In the genomic region with DNA sequence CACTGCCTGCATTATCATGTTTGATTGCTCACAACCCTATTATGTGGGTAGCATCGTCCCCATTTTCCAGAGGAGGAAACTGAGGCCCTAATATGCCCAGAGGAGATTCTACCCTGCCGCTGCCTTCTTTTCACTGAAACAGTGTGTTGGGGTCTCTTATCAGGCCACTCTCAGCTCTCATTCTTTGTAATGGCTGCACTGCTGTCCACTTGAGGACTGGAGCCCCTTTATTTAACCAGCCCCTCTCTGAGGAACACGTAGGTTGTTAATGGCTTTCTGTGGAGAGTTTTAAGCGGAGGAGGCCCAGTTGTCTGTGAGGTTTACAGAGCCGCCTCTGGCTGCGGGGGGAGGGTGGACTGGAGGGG, we compare ENCODE assay signal across 1 cellular context.
TF ChIP-seq lines count a peak whose summit lies in the region.

No MANE protein-coding gene starts in this region.

TF ChIP-seq in K562, 482 proteins besides CTCF, POLR2A, EP300 and RAD21 (continued from another document and continues in another):
- TF ChIP-seq, protein P1, sequence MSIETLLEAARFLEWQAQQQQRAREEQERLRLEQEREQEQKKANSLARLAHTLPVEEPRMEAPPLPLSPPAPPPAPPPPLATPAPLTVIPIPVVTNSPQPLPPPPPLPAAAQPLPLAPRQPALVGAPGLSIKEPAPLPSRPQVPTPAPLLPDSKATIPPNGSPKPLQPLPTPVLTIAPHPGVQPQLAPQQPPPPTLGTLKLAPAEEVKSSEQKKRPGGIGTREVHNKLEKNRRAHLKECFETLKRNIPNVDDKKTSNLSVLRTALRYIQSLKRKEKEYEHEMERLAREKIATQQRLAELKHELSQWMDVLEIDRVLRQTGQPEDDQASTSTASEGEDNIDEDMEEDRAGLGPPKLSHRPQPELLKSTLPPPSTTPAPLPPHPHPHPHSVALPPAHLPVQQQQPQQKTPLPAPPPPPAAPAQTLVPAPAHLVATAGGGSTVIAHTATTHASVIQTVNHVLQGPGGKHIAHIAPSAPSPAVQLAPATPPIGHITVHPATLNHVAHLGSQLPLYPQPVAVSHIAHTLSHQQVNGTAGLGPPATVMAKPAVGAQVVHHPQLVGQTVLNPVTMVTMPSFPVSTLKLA (conservative IDR thresholded peaks at IDR 0.05) = no peak
- TF ChIP-seq CBFA2T3 (IDR thresholded peaks at IDR 0.05) (no peak), ZNF695 (CRISPR knock-in tag; IDR thresholded peaks at IDR 0.05) (no peak), COPS2 (conservative IDR thresholded peaks at IDR 0.05) (no peak), CHD2 (IDR thresholded peaks at IDR 0.05; ENCODE audit: low read depth, low read length) (no peak), ZNF77 (CRISPR knock-in tag; IDR thresholded peaks at IDR 0.05) (no peak), RCOR1 (IDR thresholded peaks at IDR 0.05; ENCODE audit: borderline replicate concordance in 1 of 2, low read depth in 2 of 2, low read length in 2 of 2) (no peak), RBM34 (IDR thresholded peaks at IDR 0.05; ENCODE audit: borderline replicate concordance, insufficient read depth, low read length) (no peak), POU5F1 (IDR thresholded peaks at IDR 0.05; ENCODE audit: borderline replicate concordance, low read depth, low read length, partially characterized antibody) (no peak), CCAR2 (IDR thresholded peaks at IDR 0.05; ENCODE audit: low read depth, low read length) (no peak), CXXC5 (CRISPR knock-in tag; IDR thresholded peaks at IDR 0.05) (0 out of 2 replicates have a peak, but pooled peaks have one; percentile 29), ZEB2 (IDR thresholded peaks at IDR 0.05) (no peak), ZNF165 (CRISPR knock-in tag; IDR thresholded peaks at IDR 0.05; ENCODE audit: borderline replicate concordance) (0 out of 2 replicates have a peak, but pooled peaks have one; percentile 43), THRA (IDR thresholded peaks at IDR 0.05) (no peak), SMAD1 (IDR thresholded peaks at IDR 0.05; ENCODE audit: low read depth, low read length, partially characterized antibody) (no peak), RHOXF2B (CRISPR knock-in tag; conservative IDR thresholded peaks at IDR 0.05) (no peak), ZKSCAN3 (CRISPR knock-in tag; IDR thresholded peaks at IDR 0.05) (no peak), MXI1 (IDR thresholded peaks at IDR 0.05; ENCODE audit: low read depth, low read length) (no peak), RBM25 (IDR thresholded peaks at IDR 0.05; ENCODE audit: low read depth, low read length, severe bottlenecking) (peak; percentile 90), ZNF764 (CRISPR knock-in tag; IDR thresholded peaks at IDR 0.05; ENCODE audit: low read depth) (no peak), ZNF79 (CRISPR knock-in tag; IDR thresholded peaks at IDR 0.05; ENCODE audit: low read depth) (no peak), BMI1 (IDR thresholded peaks at IDR 0.05; ENCODE audit: low read length) (no peak), ZNF408 (CRISPR knock-in tag; IDR thresholded peaks at IDR 0.05; ENCODE audit: low read depth) (no peak), C11orf30 (IDR thresholded peaks at IDR 0.05; ENCODE audit: low read depth) (no peak), ATF6 (CRISPR knock-in tag; IDR thresholded peaks at IDR 0.05) (no peak), STAG1 (CRISPR knock-in tag; IDR thresholded peaks at IDR 0.05; ENCODE audit: borderline replicate concordance) (no peak), SIN3B (IDR thresholded peaks at IDR 0.05; ENCODE audit: low read depth) (no peak), DMBX1 (CRISPR knock-in tag; IDR thresholded peaks at IDR 0.05; ENCODE audit: borderline replicate concordance) (peak; percentile 85), HINFP (tag; conservative IDR thresholded peaks at IDR 0.05; ENCODE audit: low read depth) (peak; percentile 52; the same call in 1 of the 2 replicates), HMGN3 (IDR thresholded peaks at IDR 0.05; ENCODE audit: borderline replicate concordance, extremely low read depth, insufficient read length, low read depth, low read length) (no peak), NRF1 (conservative IDR thresholded peaks at IDR 0.05 in 1 of 2, IDR thresholded peaks at IDR 0.05 in 1 of 2) (no peak), ZNF717 (CRISPR knock-in tag; IDR thresholded peaks at IDR 0.05) (no peak), DDX20 (tag; IDR thresholded peaks at IDR 0.05; ENCODE audit: low read depth) (0 out of 2 replicates have a peak, but pooled peaks have one; percentile 49)
- TF ChIP-seq, protein P2, sequence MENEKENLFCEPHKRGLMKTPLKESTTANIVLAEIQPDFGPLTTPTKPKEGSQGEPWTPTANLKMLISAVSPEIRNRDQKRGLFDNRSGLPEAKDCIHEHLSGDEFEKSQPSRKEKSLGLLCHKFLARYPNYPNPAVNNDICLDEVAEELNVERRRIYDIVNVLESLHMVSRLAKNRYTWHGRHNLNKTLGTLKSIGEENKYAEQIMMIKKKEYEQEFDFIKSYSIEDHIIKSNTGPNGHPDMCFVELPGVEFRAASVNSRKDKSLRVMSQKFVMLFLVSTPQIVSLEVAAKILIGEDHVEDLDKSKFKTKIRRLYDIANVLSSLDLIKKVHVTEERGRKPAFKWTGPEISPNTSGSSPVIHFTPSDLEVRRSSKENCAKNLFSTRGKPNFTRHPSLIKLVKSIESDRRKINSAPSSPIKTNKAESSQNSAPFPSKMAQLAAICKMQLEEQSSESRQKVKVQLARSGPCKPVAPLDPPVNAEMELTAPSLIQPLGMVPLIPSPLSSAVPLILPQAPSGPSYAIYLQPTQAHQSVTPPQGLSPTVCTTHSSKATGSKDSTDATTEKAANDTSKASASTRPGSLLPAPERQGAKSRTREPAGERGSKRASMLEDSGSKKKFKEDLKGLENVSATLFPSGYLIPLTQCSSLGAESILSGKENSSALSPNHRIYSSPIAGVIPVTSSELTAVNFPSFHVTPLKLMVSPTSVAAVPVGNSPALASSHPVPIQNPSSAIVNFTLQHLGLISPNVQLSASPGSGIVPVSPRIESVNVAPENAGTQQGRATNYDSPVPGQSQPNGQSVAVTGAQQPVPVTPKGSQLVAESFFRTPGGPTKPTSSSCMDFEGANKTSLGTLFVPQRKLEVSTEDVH (IDR thresholded peaks at IDR 0.05; ENCODE audit: low read depth, partially characterized antibody) = no peak
- TF ChIP-seq, protein P3, sequence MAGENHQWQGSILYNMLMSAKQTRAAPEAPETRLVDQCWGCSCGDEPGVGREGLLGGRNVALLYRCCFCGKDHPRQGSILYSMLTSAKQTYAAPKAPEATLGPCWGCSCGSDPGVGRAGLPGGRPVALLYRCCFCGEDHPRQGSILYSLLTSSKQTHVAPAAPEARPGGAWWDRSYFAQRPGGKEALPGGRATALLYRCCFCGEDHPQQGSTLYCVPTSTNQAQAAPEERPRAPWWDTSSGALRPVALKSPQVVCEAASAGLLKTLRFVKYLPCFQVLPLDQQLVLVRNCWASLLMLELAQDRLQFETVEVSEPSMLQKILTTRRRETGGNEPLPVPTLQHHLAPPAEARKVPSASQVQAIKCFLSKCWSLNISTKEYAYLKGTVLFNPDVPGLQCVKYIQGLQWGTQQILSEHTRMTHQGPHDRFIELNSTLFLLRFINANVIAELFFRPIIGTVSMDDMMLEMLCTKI (IDR thresholded peaks at IDR 0.05; ENCODE audit: partially characterized antibody) = no peak
- TF ChIP-seq, protein P4, sequence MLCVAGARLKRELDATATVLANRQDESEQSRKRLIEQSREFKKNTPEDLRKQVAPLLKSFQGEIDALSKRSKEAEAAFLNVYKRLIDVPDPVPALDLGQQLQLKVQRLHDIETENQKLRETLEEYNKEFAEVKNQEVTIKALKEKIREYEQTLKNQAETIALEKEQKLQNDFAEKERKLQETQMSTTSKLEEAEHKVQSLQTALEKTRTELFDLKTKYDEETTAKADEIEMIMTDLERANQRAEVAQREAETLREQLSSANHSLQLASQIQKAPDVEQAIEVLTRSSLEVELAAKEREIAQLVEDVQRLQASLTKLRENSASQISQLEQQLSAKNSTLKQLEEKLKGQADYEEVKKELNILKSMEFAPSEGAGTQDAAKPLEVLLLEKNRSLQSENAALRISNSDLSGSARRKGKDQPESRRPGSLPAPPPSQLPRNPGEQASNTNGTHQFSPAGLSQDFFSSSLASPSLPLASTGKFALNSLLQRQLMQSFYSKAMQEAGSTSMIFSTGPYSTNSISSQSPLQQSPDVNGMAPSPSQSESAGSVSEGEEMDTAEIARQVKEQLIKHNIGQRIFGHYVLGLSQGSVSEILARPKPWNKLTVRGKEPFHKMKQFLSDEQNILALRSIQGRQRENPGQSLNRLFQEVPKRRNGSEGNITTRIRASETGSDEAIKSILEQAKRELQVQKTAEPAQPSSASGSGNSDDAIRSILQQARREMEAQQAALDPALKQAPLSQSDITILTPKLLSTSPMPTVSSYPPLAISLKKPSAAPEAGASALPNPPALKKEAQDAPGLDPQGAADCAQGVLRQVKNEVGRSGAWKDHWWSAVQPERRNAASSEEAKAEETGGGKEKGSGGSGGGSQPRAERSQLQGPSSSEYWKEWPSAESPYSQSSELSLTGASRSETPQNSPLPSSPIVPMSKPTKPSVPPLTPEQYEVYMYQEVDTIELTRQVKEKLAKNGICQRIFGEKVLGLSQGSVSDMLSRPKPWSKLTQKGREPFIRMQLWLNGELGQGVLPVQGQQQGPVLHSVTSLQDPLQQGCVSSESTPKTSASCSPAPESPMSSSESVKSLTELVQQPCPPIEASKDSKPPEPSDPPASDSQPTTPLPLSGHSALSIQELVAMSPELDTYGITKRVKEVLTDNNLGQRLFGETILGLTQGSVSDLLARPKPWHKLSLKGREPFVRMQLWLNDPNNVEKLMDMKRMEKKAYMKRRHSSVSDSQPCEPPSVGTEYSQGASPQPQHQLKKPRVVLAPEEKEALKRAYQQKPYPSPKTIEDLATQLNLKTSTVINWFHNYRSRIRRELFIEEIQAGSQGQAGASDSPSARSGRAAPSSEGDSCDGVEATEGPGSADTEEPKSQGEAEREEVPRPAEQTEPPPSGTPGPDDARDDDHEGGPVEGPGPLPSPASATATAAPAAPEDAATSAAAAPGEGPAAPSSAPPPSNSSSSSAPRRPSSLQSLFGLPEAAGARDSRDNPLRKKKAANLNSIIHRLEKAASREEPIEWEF (CRISPR knock-in tag; IDR thresholded peaks at IDR 0.05) = no peak; the same call in 1 of the 2 replicates
